30 cellular contexts compared by ENCODE assay signal in the genomic region with DNA sequence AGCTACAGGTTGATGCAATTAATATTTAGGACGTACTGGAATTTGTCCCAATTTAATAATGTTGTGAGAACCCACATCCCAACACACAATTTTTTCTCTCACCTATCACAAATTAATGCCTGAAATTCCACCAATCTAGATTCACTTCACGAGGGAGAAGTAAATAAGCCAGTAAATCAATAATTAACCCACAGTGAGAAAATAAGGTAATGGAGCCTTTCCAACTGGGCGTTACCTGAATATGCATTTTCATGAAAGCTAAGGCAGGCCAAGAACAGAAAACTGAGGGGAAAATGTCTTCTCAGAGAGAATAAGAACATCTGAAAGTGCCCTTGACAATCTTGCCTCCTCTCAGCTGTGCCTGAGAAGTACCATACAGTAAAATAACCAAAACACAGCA.
"Had no signal": no experiment of that assay in that cellular context is flagged by ENCODE, and none has a peak within 500 bp of the region (broad histone marks: within the 10 kb centered on the region; RNA-seq: fewer than 3 reads in every experiment).

No MANE protein-coding gene starts in this region.

- FAIRE-seq: endometrium had no signal

- H3K27ac ChIP-seq: cardiac muscle cell, colonic mucosa, epithelial cell of prostate, esophagus squamous epithelium, neutrophil, sigmoid colon, stomach, thyroid gland, upper lobe of right lung had no signal

- H3K27me3 ChIP-seq: cardiac muscle cell, colonic mucosa, esophagus squamous epithelium, neutrophil, sigmoid colon, stomach, thyroid gland, upper lobe of right lung had no signal

- H3K9me3 ChIP-seq: colonic mucosa, esophagus squamous epithelium, neutrophil, sigmoid colon, stomach, thyroid gland, upper lobe of right lung had no signal

- DNase-seq: activated CD4-positive, alpha-beta T cell treated with anti-CD3 and anti-CD28 coated beads for 36 hours; activated CD4-positive, CD25-positive, alpha-beta regulatory T cell; activated CD8-positive, alpha-beta memory T cell treated with anti-CD3 and anti-CD28 coated beads, Interleukin-2, amount 10 ng/mL, durations not matched to agents 7 days and 5 days; activated CD8-positive, alpha-beta T cell treated with anti-CD3 and anti-CD28 coated beads, Interleukin-2, amount 10 ng/mL, durations not matched to agents 7 days and 5 days; activated effector memory CD4-positive, alpha-beta T cell treated with Interleukin-2 at 50 U/mL for 16 hours; activated naive CD4-positive, alpha-beta T cell treated with Interleukin-2 at 50 U/mL for 16 hours; activated T-cell treated with anti-CD3 and anti-CD28 coated beads, Interleukin-2, amount 50 U/mL, for 48 hours; anterior cingulate cortex; cerebellar nuclear complex; colonic mucosa; effector CD8-positive, alpha-beta T cell; esophagus squamous epithelium; foreskin melanocyte; left ventricle myocardium superior; mammary epithelial cell; nephron progenitor cell; retina; sigmoid colon; stimulated activated CD4-positive, alpha-beta T cell treated with anti-CD3 and anti-CD28 coated beads, Interleukin-1b, Interleukin-23, amount 100 ng/mL, for 48 hours; stimulated activated CD4-positive, alpha-beta T cell treated with anti-CD3 and anti-CD28 coated beads, Interleukin-4, amount 100 ng/mL, for 4 hours; stimulated activated CD8-positive, alpha-beta memory T cell treated with anti-CD3 and anti-CD28 coated beads, Interleukin-4, amount 100 ng/mL, for 48 hours; stimulated activated naive B cell treated with anti-CD40 and anti-IgM and Interleukin-4, amounts not matched to agents 10 μg/mL and 1 μg/mL and 100 μg/mL, for 72 hours; stomach; thyroid gland; upper lobe of right lung had no signal

- H3K4me1 ChIP-seq: colonic mucosa, esophagus squamous epithelium, sigmoid colon, stomach, thyroid gland, upper lobe of right lung had no signal

- ATAC-seq: activated CD4-positive, alpha-beta T cell treated with anti-CD3 and anti-CD28 coated beads for 36 hours; activated CD8-positive, alpha-beta memory T cell treated with anti-CD3 and anti-CD28 coated beads, Interleukin-2, amount 10 ng/mL, durations not matched to agents 7 days and 5 days; activated CD8-positive, alpha-beta T cell treated with anti-CD3 and anti-CD28 coated beads, Interleukin-2, amount 10 ng/mL, durations not matched to agents 7 days and 5 days; left ventricle myocardium superior; stimulated activated naive B cell treated with anti-CD40 and anti-IgM and Interleukin-4, amounts not matched to agents 10 μg/mL and 1 μg/mL and 100 μg/mL, for 72 hours; upper lobe of right lung had no signal

- H3K4me3 ChIP-seq: cardiac muscle cell, colonic mucosa, esophagus squamous epithelium, sigmoid colon, smooth muscle cell, stomach, thyroid gland, upper lobe of right lung had no signal

- H3K36me3 ChIP-seq: cardiac muscle cell, colonic mucosa, esophagus squamous epithelium, neutrophil, sigmoid colon, stomach, thyroid gland, upper lobe of right lung had no signal
